Comparison of ENCODE assay signal across 1 cellular context in the genomic region with DNA sequence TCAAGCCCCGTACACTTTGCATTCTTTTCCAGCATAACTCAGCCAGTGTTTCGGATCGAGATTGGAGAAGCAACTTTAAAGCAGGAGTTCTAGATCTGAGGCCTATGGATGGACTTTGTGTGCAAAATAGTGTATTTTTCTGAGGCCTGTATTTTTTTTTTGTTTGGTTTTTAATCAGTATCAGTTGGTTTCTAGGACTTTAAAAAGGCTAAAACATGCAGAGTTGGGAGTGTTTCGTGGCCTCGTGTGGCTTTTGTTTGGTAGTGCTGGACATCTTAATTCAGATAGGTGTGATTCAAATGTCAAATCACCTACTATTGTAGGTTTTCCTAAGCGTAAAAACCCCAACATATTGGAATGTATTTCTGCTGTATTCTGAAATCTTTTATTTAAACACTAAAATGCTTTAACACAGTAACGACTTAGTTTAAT.
TF ChIP-seq lines count a peak whose summit lies in the region.

No MANE protein-coding gene starts in this region.

TF ChIP-seq in HepG2, 621 proteins besides CTCF, POLR2A, EP300 and RAD21 (continues in another document):
- TF ChIP-seq MAZ (IDR thresholded peaks at IDR 0.05; ENCODE audit: borderline replicate concordance, low read depth, low read length) (no peak), MAZ (CRISPR knock-in tag; IDR thresholded peaks at IDR 0.05; ENCODE audit: low read depth) (no peak), ZNF629 (CRISPR knock-in tag; conservative IDR thresholded peaks at IDR 0.05) (no peak), ZNF564 (CRISPR knock-in tag; IDR thresholded peaks at IDR 0.05) (no peak), CSRNP1 (CRISPR knock-in tag; IDR thresholded peaks at IDR 0.05) (no peak), YEATS2 (CRISPR knock-in tag; IDR thresholded peaks at IDR 0.05; ENCODE audit: borderline replicate concordance) (no peak), ZFP62 (CRISPR knock-in tag; IDR thresholded peaks at IDR 0.05) (no peak), ZNF124 (CRISPR knock-in tag; IDR thresholded peaks at IDR 0.05) (no peak), JARID2 (CRISPR knock-in tag; IDR thresholded peaks at IDR 0.05; ENCODE audit: insufficient replicate concordance) (no peak), KAT2B (IDR thresholded peaks at IDR 0.05; ENCODE audit: borderline replicate concordance, low read depth, low read length) (no peak), ZNF552 (CRISPR knock-in tag; IDR thresholded peaks at IDR 0.05; ENCODE audit: borderline replicate concordance) (0 out of 2 replicates have a peak, but pooled peaks have one; percentile 21), PCBP1 (IDR thresholded peaks at IDR 0.05; ENCODE audit: borderline replicate concordance, low read depth, low read length) (no peak), ZNF639 (CRISPR knock-in tag; conservative IDR thresholded peaks at IDR 0.05) (no peak), ZNF891 (CRISPR knock-in tag; IDR thresholded peaks at IDR 0.05) (no peak), MAFG (CRISPR knock-in tag; IDR thresholded peaks at IDR 0.05) (no peak), MED13 (CRISPR knock-in tag; IDR thresholded peaks at IDR 0.05) (no peak; the same call in 1 of the 2 replicates), ATM (IDR thresholded peaks at IDR 0.05; ENCODE audit: borderline replicate concordance) (no peak), ARNT2 (CRISPR knock-in tag; IDR thresholded peaks at IDR 0.05; ENCODE audit: low read depth) (no peak), SP2 (CRISPR knock-in tag; IDR thresholded peaks at IDR 0.05) (no peak), ZSCAN12 (CRISPR knock-in tag; IDR thresholded peaks at IDR 0.05) (peak; percentile 93), MEIS1 (CRISPR knock-in tag; IDR thresholded peaks at IDR 0.05; ENCODE audit: borderline replicate concordance) (no peak), CBX5 (CRISPR knock-in tag; IDR thresholded peaks at IDR 0.05; ENCODE audit: borderline replicate concordance) (no peak), ZNF784 (CRISPR knock-in tag; IDR thresholded peaks at IDR 0.05; ENCODE audit: borderline replicate concordance) (no peak), UBTF (CRISPR knock-in tag; IDR thresholded peaks at IDR 0.05) (no peak), ZNF503 (CRISPR knock-in tag; IDR thresholded peaks at IDR 0.05) (0 out of 2 replicates have a peak, but pooled peaks have one; percentile 8), BRD4 (CRISPR knock-in tag; IDR thresholded peaks at IDR 0.05) (peak; percentile 45; the same call in 1 of the 2 replicates), ZNF20 (CRISPR knock-in tag; IDR thresholded peaks at IDR 0.05) (no peak), TBL1XR1 (IDR thresholded peaks at IDR 0.05; ENCODE audit: borderline replicate concordance, low read length, partially characterized antibody) (no peak), PITX1 (CRISPR knock-in tag; IDR thresholded peaks at IDR 0.05) (no peak), ZNF781 (CRISPR knock-in tag; IDR thresholded peaks at IDR 0.05; ENCODE audit: borderline replicate concordance, not compliant biosample characterization) (no peak), CBX1 (IDR thresholded peaks at IDR 0.05; ENCODE audit: low read depth) (no peak), ZNF251 (CRISPR knock-in tag; IDR thresholded peaks at IDR 0.05) (no peak), ZNF737 (CRISPR knock-in tag; IDR thresholded peaks at IDR 0.05; ENCODE audit: borderline replicate concordance) (no peak)
- TF ChIP-seq, protein P1, sequence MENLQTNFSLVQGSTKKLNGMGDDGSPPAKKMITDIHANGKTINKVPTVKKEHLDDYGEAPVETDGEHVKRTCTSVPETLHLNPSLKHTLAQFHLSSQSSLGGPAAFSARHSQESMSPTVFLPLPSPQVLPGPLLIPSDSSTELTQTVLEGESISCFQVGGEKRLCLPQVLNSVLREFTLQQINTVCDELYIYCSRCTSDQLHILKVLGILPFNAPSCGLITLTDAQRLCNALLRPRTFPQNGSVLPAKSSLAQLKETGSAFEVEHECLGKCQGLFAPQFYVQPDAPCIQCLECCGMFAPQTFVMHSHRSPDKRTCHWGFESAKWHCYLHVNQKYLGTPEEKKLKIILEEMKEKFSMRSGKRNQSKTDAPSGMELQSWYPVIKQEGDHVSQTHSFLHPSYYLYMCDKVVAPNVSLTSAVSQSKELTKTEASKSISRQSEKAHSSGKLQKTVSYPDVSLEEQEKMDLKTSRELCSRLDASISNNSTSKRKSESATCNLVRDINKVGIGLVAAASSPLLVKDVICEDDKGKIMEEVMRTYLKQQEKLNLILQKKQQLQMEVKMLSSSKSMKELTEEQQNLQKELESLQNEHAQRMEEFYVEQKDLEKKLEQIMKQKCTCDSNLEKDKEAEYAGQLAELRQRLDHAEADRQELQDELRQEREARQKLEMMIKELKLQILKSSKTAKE (CRISPR knock-in tag; IDR thresholded peaks at IDR 0.05; ENCODE audit: borderline replicate concordance): 0 out of 2 replicates have a peak, but pooled peaks have one; percentile 54
- TF ChIP-seq, protein P2, sequence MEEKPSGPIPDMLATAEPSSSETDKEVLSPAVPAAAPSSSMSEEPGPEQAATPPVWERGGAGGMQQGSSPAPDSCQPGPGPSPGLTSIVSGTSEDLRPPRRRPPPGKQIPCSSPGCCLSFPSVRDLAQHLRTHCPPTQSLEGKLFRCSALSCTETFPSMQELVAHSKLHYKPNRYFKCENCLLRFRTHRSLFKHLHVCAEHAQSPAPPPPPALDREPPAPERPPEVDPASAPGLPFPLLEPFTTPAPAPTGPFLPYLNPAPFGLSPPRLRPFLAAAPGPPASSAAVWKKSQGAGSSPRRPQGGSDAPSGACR (CRISPR knock-in tag; IDR thresholded peaks at IDR 0.05): no peak
- TF ChIP-seq, protein P3, sequence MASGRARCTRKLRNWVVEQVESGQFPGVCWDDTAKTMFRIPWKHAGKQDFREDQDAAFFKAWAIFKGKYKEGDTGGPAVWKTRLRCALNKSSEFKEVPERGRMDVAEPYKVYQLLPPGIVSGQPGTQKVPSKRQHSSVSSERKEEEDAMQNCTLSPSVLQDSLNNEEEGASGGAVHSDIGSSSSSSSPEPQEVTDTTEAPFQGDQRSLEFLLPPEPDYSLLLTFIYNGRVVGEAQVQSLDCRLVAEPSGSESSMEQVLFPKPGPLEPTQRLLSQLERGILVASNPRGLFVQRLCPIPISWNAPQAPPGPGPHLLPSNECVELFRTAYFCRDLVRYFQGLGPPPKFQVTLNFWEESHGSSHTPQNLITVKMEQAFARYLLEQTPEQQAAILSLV (CRISPR knock-in tag; IDR thresholded peaks at IDR 0.05; ENCODE audit: borderline replicate concordance): no peak
- TF ChIP-seq, protein P4, sequence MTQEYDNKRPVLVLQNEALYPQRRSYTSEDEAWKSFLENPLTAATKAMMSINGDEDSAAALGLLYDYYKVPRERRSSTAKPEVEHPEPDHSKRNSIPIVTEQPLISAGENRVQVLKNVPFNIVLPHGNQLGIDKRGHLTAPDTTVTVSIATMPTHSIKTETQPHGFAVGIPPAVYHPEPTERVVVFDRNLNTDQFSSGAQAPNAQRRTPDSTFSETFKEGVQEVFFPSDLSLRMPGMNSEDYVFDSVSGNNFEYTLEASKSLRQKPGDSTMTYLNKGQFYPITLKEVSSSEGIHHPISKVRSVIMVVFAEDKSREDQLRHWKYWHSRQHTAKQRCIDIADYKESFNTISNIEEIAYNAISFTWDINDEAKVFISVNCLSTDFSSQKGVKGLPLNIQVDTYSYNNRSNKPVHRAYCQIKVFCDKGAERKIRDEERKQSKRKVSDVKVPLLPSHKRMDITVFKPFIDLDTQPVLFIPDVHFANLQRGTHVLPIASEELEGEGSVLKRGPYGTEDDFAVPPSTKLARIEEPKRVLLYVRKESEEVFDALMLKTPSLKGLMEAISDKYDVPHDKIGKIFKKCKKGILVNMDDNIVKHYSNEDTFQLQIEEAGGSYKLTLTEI (CRISPR knock-in tag; conservative IDR thresholded peaks at IDR 0.05): no peak
- TF ChIP-seq, protein P5, sequence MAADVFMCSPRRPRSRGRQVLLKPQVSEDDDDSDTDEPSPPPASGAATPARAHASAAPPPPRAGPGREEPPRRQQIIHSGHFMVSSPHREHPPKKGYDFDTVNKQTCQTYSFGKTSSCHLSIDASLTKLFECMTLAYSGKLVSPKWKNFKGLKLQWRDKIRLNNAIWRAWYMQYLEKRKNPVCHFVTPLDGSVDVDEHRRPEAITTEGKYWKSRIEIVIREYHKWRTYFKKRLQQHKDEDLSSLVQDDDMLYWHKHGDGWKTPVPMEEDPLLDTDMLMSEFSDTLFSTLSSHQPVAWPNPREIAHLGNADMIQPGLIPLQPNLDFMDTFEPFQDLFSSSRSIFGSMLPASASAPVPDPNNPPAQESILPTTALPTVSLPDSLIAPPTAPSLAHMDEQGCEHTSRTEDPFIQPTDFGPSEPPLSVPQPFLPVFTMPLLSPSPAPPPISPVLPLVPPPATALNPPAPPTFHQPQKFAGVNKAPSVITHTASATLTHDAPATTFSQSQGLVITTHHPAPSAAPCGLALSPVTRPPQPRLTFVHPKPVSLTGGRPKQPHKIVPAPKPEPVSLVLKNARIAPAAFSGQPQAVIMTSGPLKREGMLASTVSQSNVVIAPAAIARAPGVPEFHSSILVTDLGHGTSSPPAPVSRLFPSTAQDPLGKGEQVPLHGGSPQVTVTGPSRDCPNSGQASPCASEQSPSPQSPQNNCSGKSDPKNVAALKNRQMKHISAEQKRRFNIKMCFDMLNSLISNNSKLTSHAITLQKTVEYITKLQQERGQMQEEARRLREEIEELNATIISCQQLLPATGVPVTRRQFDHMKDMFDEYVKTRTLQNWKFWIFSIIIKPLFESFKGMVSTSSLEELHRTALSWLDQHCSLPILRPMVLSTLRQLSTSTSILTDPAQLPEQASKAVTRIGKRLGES (CRISPR knock-in tag; IDR thresholded peaks at IDR 0.05; ENCODE audit: borderline replicate concordance): peak; percentile 16; the same call in 1 of the 2 replicates
- TF ChIP-seq, protein P6, sequence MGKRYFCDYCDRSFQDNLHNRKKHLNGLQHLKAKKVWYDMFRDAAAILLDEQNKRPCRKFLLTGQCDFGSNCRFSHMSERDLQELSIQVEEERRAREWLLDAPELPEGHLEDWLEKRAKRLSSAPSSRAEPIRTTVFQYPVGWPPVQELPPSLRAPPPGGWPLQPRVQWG (CRISPR knock-in tag; IDR thresholded peaks at IDR 0.05; ENCODE audit: borderline replicate concordance, low read depth): no peak
- TF ChIP-seq, protein P7, sequence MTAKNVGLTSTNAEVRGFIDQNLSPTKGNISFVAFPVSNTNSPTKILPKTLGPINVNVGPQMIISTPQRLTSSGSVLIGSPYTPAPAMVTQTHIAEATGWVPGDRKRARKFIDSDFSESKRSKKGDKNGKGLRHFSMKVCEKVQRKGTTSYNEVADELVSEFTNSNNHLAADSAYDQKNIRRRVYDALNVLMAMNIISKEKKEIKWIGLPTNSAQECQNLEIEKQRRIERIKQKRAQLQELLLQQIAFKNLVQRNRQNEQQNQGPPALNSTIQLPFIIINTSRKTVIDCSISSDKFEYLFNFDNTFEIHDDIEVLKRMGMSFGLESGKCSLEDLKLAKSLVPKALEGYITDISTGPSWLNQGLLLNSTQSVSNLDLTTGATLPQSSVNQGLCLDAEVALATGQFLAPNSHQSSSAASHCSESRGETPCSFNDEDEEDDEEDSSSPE (CRISPR knock-in tag; IDR thresholded peaks at IDR 0.05): no peak
